ENCODE assay signal across 9 cellular contexts in the genomic region with DNA sequence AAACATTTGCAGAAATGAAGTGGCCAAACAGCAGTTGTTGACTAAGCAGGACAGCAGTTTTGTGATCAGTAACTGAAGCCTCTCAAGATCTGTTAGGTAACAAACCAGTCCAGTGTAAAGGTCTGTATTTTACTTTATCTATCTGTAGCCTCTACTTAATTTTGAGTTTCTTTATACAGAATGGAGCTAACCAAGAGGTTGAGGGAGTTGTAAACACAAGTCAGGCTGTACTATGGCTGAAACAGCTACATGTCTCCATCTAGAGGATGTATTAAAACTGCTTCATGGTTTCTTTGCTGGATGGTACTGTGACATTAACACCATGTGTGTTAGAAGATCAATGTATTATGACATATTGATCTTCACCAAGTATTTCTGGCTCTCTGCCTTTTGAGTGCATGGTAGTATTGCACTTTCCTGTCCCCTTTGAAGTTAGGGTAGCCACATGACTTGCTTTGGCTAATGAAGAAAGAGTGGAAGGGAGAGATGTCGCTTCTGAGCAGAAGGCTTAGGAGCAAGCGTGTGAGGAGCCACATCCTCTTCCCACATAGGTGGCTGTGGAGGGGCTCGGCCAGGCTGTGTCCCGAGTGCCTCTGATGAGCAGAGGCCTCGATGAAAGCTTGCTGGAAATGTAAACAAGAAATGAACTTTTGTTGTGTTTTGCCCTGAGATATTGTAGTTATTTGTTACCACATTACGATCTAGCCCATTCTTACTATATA.
A peak's percentile ranks its signal among the peaks of the same experiment; 100 is the strongest.
DNase-seq lines count a peak whose midpoint lies in the region; ATAC-seq and TF ChIP-seq lines count a peak whose summit lies in the region.
"Had no signal": no experiment of that assay in that cellular context is flagged by ENCODE, and none has a peak within 500 bp of the region (broad histone marks: within the 10 kb centered on the region; RNA-seq: fewer than 3 reads in every experiment).

No MANE protein-coding gene starts in this region.

- H3K4me3 ChIP-seq in CD4-positive, CD25-positive, alpha-beta regulatory T cell (ENCODE audit: low read depth, low read length): no peak overlapping the region

- H3K9me3 Mint-ChIP-seq in CD4-positive, CD25-positive, alpha-beta regulatory T cell: no peaks in the 10 kb centered on the region
- H3K9me3 Mint-ChIP-seq in central memory CD8-positive, alpha-beta T cell: no peaks in the 10 kb centered on the region
- no peaks in the 10 kb centered on the region for H3K9me3 Mint-ChIP-seq in memory B cell
- H3K9me3 Mint-ChIP-seq in mesothelial cell of epicardium: peaks cover 5% of the 10 kb centered on the region
- H3K9me3 Mint-ChIP-seq: T-helper 1 cell treated with Interleukin-12 subunit alpha and Interleukin-12 subunit beta and Interleukin-4 antibody, amounts not matched to agents 30 μg/mL and 1 μg/mL, for 36 hours had no signal

- ATAC-seq in CD4-positive, CD25-positive, alpha-beta regulatory T cell (ENCODE audit: low read depth in 2 of 2): peak; percentile 57 to 60
- ATAC-seq in GM18870 (IDR thresholded peaks at IDR 0.05; ENCODE audit: unreplicated experiment) (peak; percentile 91), HG03097 (IDR thresholded peaks at IDR 0.05; ENCODE audit: low FRiP score, unreplicated experiment) (peak; percentile 57), memory B cell (ENCODE audit: low read depth) (peak; percentile 73)
- peak; percentile 59 for ATAC-seq in central memory CD8-positive, alpha-beta T cell (replicated peaks; ENCODE audit: extremely low read depth, poor library complexity, severe bottlenecking)

- peaks cover 0 to 23% (median 6%) of the 10 kb centered on the region in 4 donors for H3K4me1 Mint-ChIP-seq in CD4-positive, CD25-positive, alpha-beta regulatory T cell
- H3K4me1 Mint-ChIP-seq in central memory CD8-positive, alpha-beta T cell: peaks cover 45% of the 10 kb centered on the region
- H3K4me1 Mint-ChIP-seq in memory B cell: no peaks in the 10 kb centered on the region
- peaks cover 24% of the 10 kb centered on the region for H3K4me1 Mint-ChIP-seq in mesothelial cell of epicardium

- peaks cover 5% of the 10 kb centered on the region for H3K27me3 ChIP-seq in CD4-positive, CD25-positive, alpha-beta regulatory T cell (ENCODE audit: control insufficient read depth, insufficient read depth, low read length)

- DNase-seq in CD4-positive, CD25-positive, alpha-beta regulatory T cell: peak in 2 of 3 donors; percentile 36 to 71
- DNase-seq in NCI-H69 (lab: John Stamatoyannopoulos, UW): peak; percentile 81
- DNase-seq in central memory CD8-positive, alpha-beta T cell (ENCODE audit: low spot score in 2 of 2): no peak
- DNase-seq in memory B cell (ENCODE audit: low spot score in 2 of 2): no peak
- DNase-seq in caudate nucleus (lab: John Stamatoyannopoulos, UW): no peak
- no peak for DNase-seq in mesothelial cell of epicardium (ENCODE audit: low spot score in 2 of 2, unreplicated experiment in 2 of 2)

- H3K27me3 Mint-ChIP-seq in CD4-positive, CD25-positive, alpha-beta regulatory T cell: peaks cover 3% of the 10 kb centered on the region
- H3K27me3 Mint-ChIP-seq in central memory CD8-positive, alpha-beta T cell: no peaks in the 10 kb centered on the region
- peaks cover 4% of the 10 kb centered on the region for H3K27me3 Mint-ChIP-seq in memory B cell
- no peaks in the 10 kb centered on the region for H3K27me3 Mint-ChIP-seq in mesothelial cell of epicardium (ENCODE audit: low read depth)

- H3K27ac ChIP-seq in CD4-positive, CD25-positive, alpha-beta regulatory T cell (ENCODE audit: insufficient read depth, low read length, poor library complexity, severe bottlenecking): no peak overlapping the region
- H3K27ac ChIP-seq in caudate nucleus (ENCODE audit: low read depth, low read length): no peak overlapping the region

- no peaks in the 10 kb centered on the region for H3K36me3 ChIP-seq in CD4-positive, CD25-positive, alpha-beta regulatory T cell (ENCODE audit: control insufficient read depth, insufficient read depth, low read length)

- no peaks in the 10 kb centered on the region for H3K4me1 ChIP-seq in CD4-positive, CD25-positive, alpha-beta regulatory T cell (ENCODE audit: control insufficient read depth, insufficient read depth, low read length, poor library complexity, severe bottlenecking)

- H3K36me3 Mint-ChIP-seq in CD4-positive, CD25-positive, alpha-beta regulatory T cell: no peaks in the 10 kb centered on the region
- H3K36me3 Mint-ChIP-seq in central memory CD8-positive, alpha-beta T cell (ENCODE audit: insufficient read depth): peaks cover 3% of the 10 kb centered on the region
- H3K36me3 Mint-ChIP-seq in memory B cell: no peaks in the 10 kb centered on the region
- H3K36me3 Mint-ChIP-seq in mesothelial cell of epicardium: no peaks in the 10 kb centered on the region

- H3K4me3 Mint-ChIP-seq in CD4-positive, CD25-positive, alpha-beta regulatory T cell: no peak overlapping the region
- no peak overlapping the region for H3K4me3 Mint-ChIP-seq in central memory CD8-positive, alpha-beta T cell
- no peak overlapping the region for H3K4me3 Mint-ChIP-seq in memory B cell
- H3K4me3 Mint-ChIP-seq in mesothelial cell of epicardium: no peak overlapping the region
- H3K4me3 Mint-ChIP-seq: T-helper 1 cell treated with Interleukin-12 subunit alpha and Interleukin-12 subunit beta and Interleukin-4 antibody, amounts not matched to agents 30 μg/mL and 1 μg/mL, for 36 hours had no signal

- TF ChIP-seq CTCF in mesothelial cell of epicardium (IDR thresholded peaks at IDR 0.05; ENCODE audit: unreplicated experiment): no peak

- H3K27ac Mint-ChIP-seq in CD4-positive, CD25-positive, alpha-beta regulatory T cell: no peak overlapping the region
- no peak overlapping the region for H3K27ac Mint-ChIP-seq in central memory CD8-positive, alpha-beta T cell (ENCODE audit: low read depth)
- H3K27ac Mint-ChIP-seq in memory B cell: no peak overlapping the region
- no peak overlapping the region for H3K27ac Mint-ChIP-seq in mesothelial cell of epicardium
- H3K27ac Mint-ChIP-seq: T-helper 1 cell treated with Interleukin-12 subunit alpha and Interleukin-12 subunit beta and Interleukin-4 antibody, amounts not matched to agents 30 μg/mL and 1 μg/mL, for 36 hours had no signal

- H3K9me3 ChIP-seq in CD4-positive, CD25-positive, alpha-beta regulatory T cell (ENCODE audit: control insufficient read depth in 2 of 2, low read length in 2 of 2): no peaks in the 10 kb centered on the region

Comparison
In these comparisons a context has a peak if more than half of its experiments do, and no peak if none do; other contexts are left out.
1. DNase-seq: peak in CD4-positive, CD25-positive, alpha-beta regulatory T cell (2 of 3) and NCI-H69 (single experiment); none in central memory CD8-positive, alpha-beta T cell (0 of 2), memory B cell (0 of 2), caudate nucleus (0 of 61) and mesothelial cell of epicardium (0 of 2).
2. Peak in every context shown above with its lines, with median percentiles within 50 percentile points of each other: ATAC-seq.